1 cellular context compared by ENCODE assay signal in genomic region chr6:17414395-17414794, GRCh38.
TF ChIP-seq lines count a peak whose summit lies in the region.

No MANE protein-coding gene starts in this region.

TF ChIP-seq in HEK293, 187 proteins besides CTCF, POLR2A, EP300 and RAD21:
- TF ChIP-seq ZNF580 (tag by site-specific recombination; IDR thresholded peaks at IDR 0.05) (0 out of 2 replicates have a peak, but pooled peaks have one; percentile 18), ZNF146 (tag by site-specific recombination; IDR thresholded peaks at IDR 0.05) (peak; percentile 96)
TF ChIP-seq in HEK293: peak in this region for 2; not testable (repeated sequence) for 185.
